ENCODE assay signal across 8 cellular contexts in the genomic region with DNA sequence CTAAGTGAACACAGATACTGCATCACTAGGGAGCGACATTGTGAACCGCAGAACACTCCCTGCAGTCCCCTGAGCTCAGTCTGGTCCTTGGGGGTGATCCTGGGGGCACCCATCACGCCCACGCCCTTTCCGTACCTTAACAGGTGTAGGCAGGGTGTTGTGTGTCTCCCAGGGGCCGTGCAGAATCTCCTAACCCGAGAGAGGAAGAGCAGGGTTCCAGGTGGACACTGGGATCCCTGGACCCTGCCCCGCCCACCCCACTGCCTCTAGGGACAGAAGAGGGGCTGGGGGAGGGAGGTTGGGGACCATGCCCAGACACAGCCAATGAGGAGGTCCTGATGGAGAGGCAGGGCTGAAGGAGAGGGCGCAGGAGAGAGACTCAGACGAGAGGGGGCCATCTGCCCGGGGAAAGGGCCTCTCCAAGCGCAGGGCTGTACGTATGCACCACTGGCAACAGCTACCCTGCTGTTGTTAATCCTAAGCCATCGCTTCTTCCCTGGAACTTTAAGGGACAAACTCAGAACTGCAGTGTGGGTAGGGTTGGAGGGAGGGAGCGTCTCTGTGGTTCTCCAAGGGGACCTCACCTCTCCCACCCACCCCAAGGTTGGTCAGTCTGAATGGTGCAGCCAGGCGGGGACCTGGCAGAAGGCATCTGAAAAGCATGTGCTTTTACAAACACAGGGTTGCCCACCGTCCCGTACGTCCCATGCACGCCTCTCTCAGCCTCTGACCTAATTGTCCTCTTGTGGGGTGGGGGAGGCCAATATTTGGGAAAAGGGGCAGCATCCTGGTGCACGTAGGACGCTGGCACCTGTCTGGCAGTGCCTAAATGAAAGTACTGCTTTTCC.
DNase-seq lines count a peak whose midpoint lies in the region; ATAC-seq and TF ChIP-seq lines count a peak whose summit lies in the region.

No MANE protein-coding gene starts in this region.

- H3K27ac ChIP-seq in rectal smooth muscle tissue (ENCODE audit: low read depth, low read length) = no peak overlapping the region

- TF ChIP-seq POLR2A in NB4 (IDR thresholded peaks at IDR 0.05; ENCODE audit: extremely low read depth, insufficient read length) = peak; percentile 13

- no peaks in the 10 kb centered on the region for H3K4me1 ChIP-seq in rectal smooth muscle tissue (ENCODE audit: control insufficient read depth, insufficient read depth, low read length)

- H3K4me3 ChIP-seq in NB4 (ENCODE audit: low read depth, low read length) (peak overlapping the region; percentile 93), rectal smooth muscle tissue (ENCODE audit: low read length) (peak overlapping the region; percentile 51)

- DNase-seq in activated T-cell treated with anti-CD3 and anti-CD28 coated beads for 48 hours (ENCODE audit: low read depth) (peak; percentile 49), activated T-cell treated with anti-CD3 and anti-CD28 coated beads for 4 hours (no peak), NB4 (ENCODE audit: low read depth) (peak; percentile 85), NCI-H2081 treated with DMSO at 0.1 percent for 48 hours (lab: John Stamatoyannopoulos, UW) (no peak)
- peak; percentile 25 for DNase-seq in activated T-helper 9 cell treated with anti-CD3 and anti-CD28 coated beads, Interleukin-2, amount 50 U/mL, for 16 hours (ENCODE audit: low read depth)

- H3K9ac ChIP-seq in rectal smooth muscle tissue (ENCODE audit: low read length) = no peak overlapping the region

- H3K27me3 ChIP-seq in rectal smooth muscle tissue (ENCODE audit: control insufficient read depth, insufficient read depth, low read length) = no peaks in the 10 kb centered on the region

- TF ChIP-seq CTCF in NB4 (IDR thresholded peaks at IDR 0.05; ENCODE audit: low read depth, low read length) = no peak

- H3K36me3 ChIP-seq in rectal smooth muscle tissue (ENCODE audit: control insufficient read depth, insufficient read depth, low read length) = no peaks in the 10 kb centered on the region

- ATAC-seq in HG03457 (IDR thresholded peaks at IDR 0.05; ENCODE audit: unreplicated experiment) (no peak), GM18520 (IDR thresholded peaks at IDR 0.05; ENCODE audit: unreplicated experiment) (no peak)

Comparison
In these comparisons a context has a peak if more than half of its experiments do, and no peak if none do; other contexts are left out.
1. DNase-seq: peak in activated T-cell treated with anti-CD3 and anti-CD28 coated beads for 48 hours (single experiment), NB4 (single experiment) and activated T-helper 9 cell treated with anti-CD3 and anti-CD28 coated beads, Interleukin-2, amount 50 U/mL, for 16 hours (single experiment); none in activated T-cell treated with anti-CD3 and anti-CD28 coated beads for 4 hours (single experiment) and NCI-H2081 treated with DMSO at 0.1 percent for 48 hours (single experiment).